8 cellular contexts compared by ENCODE assay signal in genomic region chr20:63625771-63626423, GRCh38. TPM values are rescaled to one million over a fixed set of nuclear protein-coding genes. Genes with fewer than 3 reads are reported as not detected.
DNase-seq lines count a peak whose midpoint lies in the region; ATAC-seq lines count a peak whose summit lies in the region.

No MANE protein-coding gene starts in this region.

- no peaks in the 10 kb centered on the region for H3K27me3 ChIP-seq in MG63
- no peaks in the 10 kb centered on the region for H3K27me3 ChIP-seq in iPS-18a (ENCODE audit: control insufficient read depth, insufficient read depth, low read length)

- no peaks in the 10 kb centered on the region for H3K9me3 ChIP-seq in MG63
- no peaks in the 10 kb centered on the region for H3K9me3 ChIP-seq in iPS-18a (ENCODE audit: control insufficient read depth, low read depth, low read length)

- H3K4me3 ChIP-seq in MG63, result peak overlapping the region; percentile 70
- peak overlapping the region; percentile 74 for H3K4me3 ChIP-seq in iPS-18a (ENCODE audit: low read length)

- H3K36me3 ChIP-seq in MG63 (peaks cover 17% of the 10 kb centered on the region), iPS-18a (ENCODE audit: control insufficient read depth, low read depth, low read length) (no peaks in the 10 kb centered on the region)

- peak; percentile 25 for DNase-seq in GM03348 (ENCODE audit: low spot score)
- DNase-seq in MG63, result peak; percentile 41
- DNase-seq in amniotic epithelial cell (ENCODE audit: low read depth), result peak; percentile 29
- DNase-seq in stimulated activated CD8-positive, alpha-beta memory T cell treated with anti-CD3 and anti-CD28 coated beads, Interleukin-4, amount 100 ng/mL, for 48 hours, result peak; percentile 57
- DNase-seq in GDM1 (lab: John Stamatoyannopoulos, UW), result no peak

- ATAC-seq in HG02763 (IDR thresholded peaks at IDR 0.05; ENCODE audit: unreplicated experiment) (no peak), HG03442 (IDR thresholded peaks at IDR 0.05; ENCODE audit: unreplicated experiment) (no peak)

- no peaks in the 10 kb centered on the region for H3K4me1 ChIP-seq in iPS-18a (ENCODE audit: control insufficient read depth, low read depth, low read length)

- H3K27ac ChIP-seq in iPS-18a (ENCODE audit: low read length), result peak overlapping the region; percentile 56

- peak overlapping the region; percentile 90 for H3K9ac ChIP-seq in iPS-18a (ENCODE audit: low read length)

RNA-seq across cellular contexts. Expression of gene GMEB2, which starts 1.0 kb away (rescaled TPM):
- 27.7 and 33.2 TPM in 2 replicates for total RNA-seq in MG63 (2014; rRNA removed; shearing (Covaris generic); ENCODE audit: low replicate concordance)

RNA-seq across cellular contexts. Expression of gene STMN3, which starts 27.3 kb away (rescaled TPM):
- total RNA-seq in MG63 (2014; rRNA removed; shearing (Covaris generic); ENCODE audit: low replicate concordance), result 71.2 and 98.0 TPM in 2 replicates

RNA-seq across cellular contexts. Expression of gene RTEL1, which starts 32.2 kb away (rescaled TPM):
- 13.4 and 22.7 TPM in 2 replicates for total RNA-seq in MG63 (2014; rRNA removed; shearing (Covaris generic); ENCODE audit: low replicate concordance)

RNA-seq across cellular contexts. Expression of gene HELZ2, which starts 51.9 kb away (rescaled TPM):
- total RNA-seq in MG63 (2014; rRNA removed; shearing (Covaris generic); ENCODE audit: low replicate concordance), result 26.4 and 34.4 TPM in 2 replicates
